1 cellular context compared by ENCODE assay signal in genomic region chr17:42163113-42163512, GRCh38.
TF ChIP-seq lines count a peak whose summit lies in the region.

No MANE protein-coding gene starts in this region.

TF ChIP-seq in IMR-90, 13 proteins besides CTCF, POLR2A, EP300 and RAD21:
- no peak for TF ChIP-seq MAZ (IDR thresholded peaks at IDR 0.05; ENCODE audit: borderline replicate concordance, low read depth, low read length)
- TF ChIP-seq MAFK (IDR thresholded peaks at IDR 0.05; ENCODE audit: low read depth, low read length): no peak
- TF ChIP-seq BHLHE40 (IDR thresholded peaks at IDR 0.05; ENCODE audit: low read depth, low read length): no peak
- no peak for TF ChIP-seq NFE2L2 (IDR thresholded peaks at IDR 0.05; ENCODE audit: low read depth, low read length)
- no peak for TF ChIP-seq MXI1 (IDR thresholded peaks at IDR 0.05; ENCODE audit: borderline replicate concordance, low read depth, low read length)
- TF ChIP-seq CEBPB (IDR thresholded peaks at IDR 0.05; ENCODE audit: low read depth, low read length): no peak
- TF ChIP-seq RCOR1 (IDR thresholded peaks at IDR 0.05; ENCODE audit: insufficient replicate concordance, low read length): no peak
- TF ChIP-seq, protein P1, sequence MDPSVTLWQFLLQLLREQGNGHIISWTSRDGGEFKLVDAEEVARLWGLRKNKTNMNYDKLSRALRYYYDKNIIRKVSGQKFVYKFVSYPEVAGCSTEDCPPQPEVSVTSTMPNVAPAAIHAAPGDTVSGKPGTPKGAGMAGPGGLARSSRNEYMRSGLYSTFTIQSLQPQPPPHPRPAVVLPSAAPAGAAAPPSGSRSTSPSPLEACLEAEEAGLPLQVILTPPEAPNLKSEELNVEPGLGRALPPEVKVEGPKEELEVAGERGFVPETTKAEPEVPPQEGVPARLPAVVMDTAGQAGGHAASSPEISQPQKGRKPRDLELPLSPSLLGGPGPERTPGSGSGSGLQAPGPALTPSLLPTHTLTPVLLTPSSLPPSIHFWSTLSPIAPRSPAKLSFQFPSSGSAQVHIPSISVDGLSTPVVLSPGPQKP (IDR thresholded peaks at IDR 0.05; ENCODE audit: borderline replicate concordance, low read depth, low read length): no peak
- TF ChIP-seq RFX5 (IDR thresholded peaks at IDR 0.05; ENCODE audit: low read depth, low read length): no peak
- no peak for TF ChIP-seq USF2 (IDR thresholded peaks at IDR 0.05; ENCODE audit: low read depth, low read length)
- TF ChIP-seq CHD1 (IDR thresholded peaks at IDR 0.05; ENCODE audit: low read depth, low read length): no peak
- TF ChIP-seq SMC3 (IDR thresholded peaks at IDR 0.05; ENCODE audit: low read depth, low read length): no peak
- no peak for TF ChIP-seq FOS (IDR thresholded peaks at IDR 0.05; ENCODE audit: low read depth, low read length)
